Comparison of ENCODE assay signal across 8 cellular contexts in genomic region chr2:86623549-86624547, GRCh38. TPM values are rescaled to one million over a fixed set of nuclear protein-coding genes. Genes with fewer than 3 reads are reported as not detected.
A peak's percentile ranks its signal among the peaks of the same experiment; 100 is the strongest.
DNase-seq lines count a peak whose midpoint lies in the region; ATAC-seq and TF ChIP-seq lines count a peak whose summit lies in the region.

Gene RNF103 (minus strand): TSS chr2:86623865. CDS start chr2:86622886, 979 bp downstream.

- no peak within 1 kb of the TSS for H4K91ac ChIP-seq in IMR-90 (ENCODE audit: insufficient read depth, low read depth, low read length)

- intact Hi-C loops in IMR-90 (cut with micrococcal nuclease) (loop anchor here (1.0 to 5.0 kb wide), 3 partner anchors 107 to 183 kb away; partner anchors contain the start of gene KDM3A), PC-3 (cut with micrococcal nuclease) (loop anchor here (2.0 to 5.0 kb wide), 5 partner anchors 61 to 132 kb away; partner anchors contain the start of gene CHMP3)

- BruUV-seq in IMR-90 (replicated peaks; lab: Mats Ljungman, UMichigan), result no TSS peak
- BruUV-seq in PC-3 (replicated peaks; lab: Mats Ljungman, UMichigan), result TSS peak; percentile 95

- no peak within 1 kb of the TSS for H2BK120ac ChIP-seq in IMR-90 (ENCODE audit: low read depth, low read length)

- dilution Hi-C loops in IMR-90 (cut with HindIII; ENCODE audit: low sequenced_read_pairs, unreplicated experiment), result no loop called here

- no peak for TF ChIP-seq RAD21 in IMR-90 (IDR thresholded peaks at IDR 0.05; ENCODE audit: low read length)

- H2AK9ac ChIP-seq in IMR-90 (replicated peaks; ENCODE audit: low read depth, low read length, poor library complexity), result peak within 1 kb of the TSS; percentile 85

- no peak within 1 kb of the TSS for H2BK20ac ChIP-seq in IMR-90 (ENCODE audit: low read depth, low read length)

- peak within 1 kb of the TSS; percentile 89 for H3K14ac ChIP-seq in IMR-90 (replicated peaks; ENCODE audit: low read depth, low read length)

- H3K27ac ChIP-seq in IMR-90 (ENCODE audit: insufficient read depth, low read length) (peak within 1 kb of the TSS; percentile 68), PC-3 (ENCODE audit: low read length) (peak within 1 kb of the TSS; percentile 53), epithelial cell of prostate (peak within 1 kb of the TSS; percentile 95)

- ATAC-seq in GM21515 (IDR thresholded peaks at IDR 0.05; ENCODE audit: unreplicated experiment) (peak; percentile 83), IMR-90 (ENCODE audit: low read depth) (peak; percentile 93), PC-3 (peak; percentile 83)

- peak within 1 kb of the TSS; percentile 58 for H2BK5ac ChIP-seq in IMR-90 (ENCODE audit: low read depth, low read length, poor library complexity, severe bottlenecking)

- H2AFZ ChIP-seq in IMR-90 (replicated peaks; ENCODE audit: low read length, poor library complexity) (peak within 1 kb of the TSS; percentile 89), PC-3 (ENCODE audit: low read length) (peak within 1 kb of the TSS; percentile 99)

- H3K23ac ChIP-seq in IMR-90 (ENCODE audit: low read depth, low read length), result peak within 1 kb of the TSS; percentile 91; the same call in 1 of the 2 replicates

- in situ Hi-C loops in IMR-90 (cut with MboI; ENCODE audit: low sequenced_read_pairs), result loop anchor here (10.0 kb wide), 1 partner anchor 59 kb away; the partner anchor contains the start of gene CHMP3

- H4K20me1 ChIP-seq in IMR-90 (ENCODE audit: insufficient read depth, low read length), result no peaks in the 10 kb centered on the region; the same call in 1 of the 2 replicates
- H4K20me1 ChIP-seq in PC-3 (ENCODE audit: low read length), result no peaks in the 10 kb centered on the region

- peak within 1 kb of the TSS; percentile 36; the same call in 1 of the 2 replicates for H3K18ac ChIP-seq in IMR-90 (ENCODE audit: low read depth, low read length)

- no peak for TF ChIP-seq CTCF in IMR-90 (conservative IDR thresholded peaks at IDR 0.05; ENCODE audit: low read depth, low read length)
- TF ChIP-seq CTCF in PC-3 (conservative IDR thresholded peaks at IDR 0.05; ENCODE audit: low read depth, low read length), result no peak

- H3K4me2 ChIP-seq in IMR-90 (ENCODE audit: low read depth, low read length) (peak within 1 kb of the TSS; percentile 97), PC-3 (ENCODE audit: low read length) (peak within 1 kb of the TSS; percentile 90)

- H3K4me3 ChIP-seq in IMR-90 (ENCODE audit: insufficient read depth, low read depth, low read length) (peak within 1 kb of the TSS; percentile 80), PC-3 (ENCODE audit: low read length) (peak within 1 kb of the TSS; percentile 83)

- 1% methylated on average over 31 of the region's 74 CpGs; no CpG with 5 or more reads in 1 of the 2 experiments for WGBS in IMR-90 (ENCODE audit: extremely low coverage in 2 of 2, insufficient read length in 1 of 2), 2 experiments

- H3K4me1 ChIP-seq in IMR-90 (ENCODE audit: control insufficient read depth, insufficient read depth, low read length), result peaks cover 2% of the 10 kb centered on the region; the same call in 1 of the 2 replicates
- peaks cover 14% of the 10 kb centered on the region for H3K4me1 ChIP-seq in PC-3 (ENCODE audit: insufficient read depth, low read length)

- H3K9me1 ChIP-seq in IMR-90 (ENCODE audit: insufficient read depth, low read length), result no peaks in the 10 kb centered on the region

- H4K5ac ChIP-seq in IMR-90 (ENCODE audit: low read depth, low read length), result peak within 1 kb of the TSS; percentile 79

- H4K8ac ChIP-seq in IMR-90 (ENCODE audit: low read depth in 2 of 2, low read length in 2 of 2), result peak within 1 kb of the TSS; percentile 63 to 78

- H2AK5ac ChIP-seq in IMR-90 (ENCODE audit: low read depth, low read length), result no peak within 1 kb of the TSS

- DNase-seq in DMS 273 (lab: John Stamatoyannopoulos, UW; ENCODE audit: unreplicated experiment), result peak; percentile 98
- DNase-seq in IMR-90, result peak; percentile 81
- peak; percentile 92 for DNase-seq in PC-3
- DNase-seq in activated T-cell treated with anti-CD3 and anti-CD28 coated beads for 48 hours (ENCODE audit: low read depth), result peak; percentile 90
- DNase-seq in epithelial cell of prostate (ENCODE audit: low read depth, low spot score), result peak; percentile 12
- peak; percentile 96 for DNase-seq in mucosa of gallbladder (ENCODE audit: low spot score)
- DNase-seq in stimulated activated CD8-positive, alpha-beta memory T cell treated with anti-CD3 and anti-CD28 coated beads, Interleukin-4, amount 100 ng/mL, for 24 hours (ENCODE audit: low read depth), result peak; percentile 93

- peaks cover 31% of the 10 kb centered on the region for H3K79me2 ChIP-seq in PC-3 (ENCODE audit: low read length)

- H3K9me3 ChIP-seq in IMR-90 (ENCODE audit: control insufficient read depth, insufficient read depth, low read length) (no peaks in the 10 kb centered on the region), PC-3 (ENCODE audit: low read length) (no peaks in the 10 kb centered on the region)

- TF ChIP-seq POLR2A in IMR-90 (IDR thresholded peaks at IDR 0.05; ENCODE audit: low read depth, low read length), result peak; percentile 89

- CTCF ChIA-PET in IMR-90 (lab: Yijun Ruan, JAX) (no interaction called here), PC-3 (lab: Charles Lee) (no interaction called here)

- POLR2A ChIA-PET in IMR-90 (lab: Charles Lee; ENCODE audit: unreplicated experiment) (no interaction called here), PC-3 (lab: Charles Lee; ENCODE audit: unreplicated experiment) (no interaction called here)

- peak within 1 kb of the TSS; percentile 77 for H3K4ac ChIP-seq in IMR-90 (ENCODE audit: low read depth, low read length)

- H3K79me1 ChIP-seq in IMR-90 (ENCODE audit: low read depth in 1 of 2, low read length in 2 of 2), result peaks cover 4 to 6% of the 10 kb centered on the region in 2 experiments; a peak in 2 of 4 replicates

- no peaks in the 10 kb centered on the region for H3F3A ChIP-seq in PC-3 (ENCODE audit: low read length, unreplicated experiment)

- H3K27me3 ChIP-seq in IMR-90 (ENCODE audit: control insufficient read depth, insufficient read depth, low read length) (no peaks in the 10 kb centered on the region; the same call in 1 of the 2 replicates), PC-3 (ENCODE audit: low read length) (no peaks in the 10 kb centered on the region)

- no peak within 1 kb of the TSS for H2BK15ac ChIP-seq in IMR-90 (ENCODE audit: low read depth, low read length)

- no peaks in the 10 kb centered on the region for H3K36me3 ChIP-seq in IMR-90 (ENCODE audit: control insufficient read depth, insufficient read depth, low read length)
- H3K36me3 ChIP-seq in PC-3 (ENCODE audit: low read depth, low read length), result no peaks in the 10 kb centered on the region; the same call in 1 of the 2 replicates

- H3K9me2 ChIP-seq in PC-3 (replicated peaks; ENCODE audit: low read length), result no peaks in the 10 kb centered on the region

- peak within 1 kb of the TSS; percentile 75 for H3K56ac ChIP-seq in IMR-90 (ENCODE audit: extremely low read depth, insufficient read depth, low read length)

- H3K9ac ChIP-seq in IMR-90 (ENCODE audit: low read depth, low read length), result peak within 1 kb of the TSS; percentile 87
- H3K9ac ChIP-seq in PC-3 (ENCODE audit: low read length), result peak within 1 kb of the TSS; percentile 81

TF ChIP-seq in IMR-90, 13 proteins besides CTCF, POLR2A, EP300 and RAD21:
- no peak for TF ChIP-seq USF2 (IDR thresholded peaks at IDR 0.05; ENCODE audit: low read depth, low read length)
- TF ChIP-seq RCOR1 (IDR thresholded peaks at IDR 0.05; ENCODE audit: insufficient replicate concordance, low read length), result no peak
- no peak for TF ChIP-seq CHD1 (IDR thresholded peaks at IDR 0.05; ENCODE audit: low read depth, low read length)
- TF ChIP-seq BHLHE40 (IDR thresholded peaks at IDR 0.05; ENCODE audit: low read depth, low read length), result peak; percentile 3; the same call in 1 of the 2 replicates
- 0 out of 2 replicates have a peak, but pooled peaks have one; percentile 21 for TF ChIP-seq MXI1 (IDR thresholded peaks at IDR 0.05; ENCODE audit: borderline replicate concordance, low read depth, low read length)
- TF ChIP-seq MAZ (IDR thresholded peaks at IDR 0.05; ENCODE audit: borderline replicate concordance, low read depth, low read length), result peak; percentile 79; the same call in 1 of the 2 replicates
TF ChIP-seq in IMR-90: peak in this region for 3.

RNA-seq across cellular contexts. Expression of gene RNF103, which starts in this region (rescaled TPM):
- total RNA-seq in IMR-90 (2012; rRNA removed) (5.6 and 10.0 TPM in 2 replicates), PC-3 (2014; rRNA removed) (10.4 and 12.3 TPM in 2 replicates), mucosa of gallbladder (93.3 TPM)
- polyA plus RNA-seq in IMR-90 (2012; rRNA removed), result 5.5 and 7.2 TPM in 2 replicates
- polyA plus RNA-seq in IMR-90 (2012; cell fraction: cytosol; rRNA removed), result 2.0 and 2.4 TPM in 2 replicates
- 2.2 and 13.9 TPM in 2 replicates for polyA plus RNA-seq in IMR-90 (2012; cell fraction: nucleus; rRNA removed; ENCODE audit: low replicate concordance)

Comparison
In these comparisons a context has a peak if more than half of its experiments do, and no peak if none do; other contexts are left out.
1. Peak in every context shown above with its lines: DNase-seq, ATAC-seq, H3K4me3 ChIP-seq and H3K27ac ChIP-seq.
2. DNase-seq: peak in every context shown above with its lines; median percentile 98 in DMS 273; 96 in mucosa of gallbladder; 93 in stimulated activated CD8-positive, alpha-beta memory T cell treated with anti-CD3 and anti-CD28 coated beads, Interleukin-4, amount 100 ng/mL, for 24 hours; 92 in PC-3; 90 in activated T-cell treated with anti-CD3 and anti-CD28 coated beads for 48 hours; 81 in IMR-90; 12 in epithelial cell of prostate.